ENCODE assay signal across 14 cellular contexts in genomic region chr1:8763888-8764287, GRCh38. TPM values are rescaled to one million over a fixed set of nuclear protein-coding genes. Genes with fewer than 3 reads are reported as not detected.
DNase-seq lines count a peak whose midpoint lies in the region; ATAC-seq and TF ChIP-seq lines count a peak whose summit lies in the region.
"Had no signal": no experiment of that assay in that cellular context is flagged by ENCODE, and none has a peak within 500 bp of the region (broad histone marks: within the 10 kb centered on the region; RNA-seq: fewer than 3 reads in every experiment).

No MANE protein-coding gene starts in this region.

- no peaks in the 10 kb centered on the region for H3K9me3 ChIP-seq in osteoblast (ENCODE audit: low read depth, low read length)

- H3K79me2 ChIP-seq in osteoblast (ENCODE audit: insufficient read depth, low read length), result peaks cover 3% of the 10 kb centered on the region

- H3K9me3 Mint-ChIP-seq in glutamatergic neuron (ENCODE audit: unreplicated experiment), result peaks cover 3% of the 10 kb centered on the region
- H3K9me3 Mint-ChIP-seq: CD14-positive monocyte had no signal

- no peak overlapping the region for H3K4me2 ChIP-seq in osteoblast (ENCODE audit: insufficient read depth, low read length)

- peak overlapping the region; percentile 46 for H3K4me3 Mint-ChIP-seq in glutamatergic neuron (ENCODE audit: unreplicated experiment)
- H3K4me3 Mint-ChIP-seq: activated naive CD8-positive, alpha-beta T cell; CD14-positive monocyte had no signal

- peak; percentile 59 for ATAC-seq in GM19351 (IDR thresholded peaks at IDR 0.05; ENCODE audit: unreplicated experiment)
- ATAC-seq: stimulated activated naive CD8-positive, alpha-beta T cell treated with anti-CD3 and anti-CD28 coated beads, Interleukin-15, Interleukin-2, amounts not matched to agents 100 U/mL and 50 U/mL, for 24 hours had no signal

- peaks cover 3% of the 10 kb centered on the region for H4K20me1 ChIP-seq in osteoblast (ENCODE audit: insufficient read depth, low read length)

- peak overlapping the region; percentile 81 for H3K27ac Mint-ChIP-seq in glutamatergic neuron (ENCODE audit: unreplicated experiment)
- H3K27ac Mint-ChIP-seq: activated naive CD8-positive, alpha-beta T cell had no signal

- H3K4me3 ChIP-seq in NB4 (ENCODE audit: low read depth, low read length) (no peak overlapping the region), osteoblast (ENCODE audit: insufficient read depth, low read length) (no peak overlapping the region)
- H3K4me3 ChIP-seq: lung, skin epidermis had no signal

- H3K4me1 ChIP-seq in osteoblast (ENCODE audit: insufficient read depth, low read length), result no peaks in the 10 kb centered on the region

- TF ChIP-seq CTCF in NB4 (IDR thresholded peaks at IDR 0.05; ENCODE audit: low read depth, low read length) (no peak), glutamatergic neuron (IDR thresholded peaks at IDR 0.05; ENCODE audit: partially characterized antibody, unreplicated experiment) (no peak), osteoblast (IDR thresholded peaks at IDR 0.05; ENCODE audit: extremely low read depth, low read depth, low read length) (no peak)

- H3K27ac ChIP-seq in osteoblast (ENCODE audit: low read depth, low read length), result no peak overlapping the region
- H3K27ac ChIP-seq: skin epidermis had no signal

- H3K4me1 Mint-ChIP-seq in glutamatergic neuron (ENCODE audit: low read depth, unreplicated experiment), result peaks cover 33% of the 10 kb centered on the region

- H3K36me3 ChIP-seq in osteoblast (ENCODE audit: insufficient read depth, low read length), result no peaks in the 10 kb centered on the region

- H3K27me3 Mint-ChIP-seq in glutamatergic neuron (ENCODE audit: unreplicated experiment), result peaks cover 11% of the 10 kb centered on the region
- H3K27me3 Mint-ChIP-seq: activated naive CD8-positive, alpha-beta T cell had no signal

- DNase-seq in Daoy (ENCODE audit: low read depth) (peak; percentile 42), NB4 (ENCODE audit: low read depth) (peak; percentile 20), glutamatergic neuron (no peak), NCI-H1092 (lab: John Stamatoyannopoulos, UW) (no peak), osteoblast (ENCODE audit: insufficient read length, low spot score, missing footprints) (no peak), GM19240 (ENCODE audit: insufficient read length, low spot score) (no peak)
- no peak for DNase-seq in stimulated activated CD4-positive, alpha-beta T cell treated with anti-CD3 and anti-CD28 coated beads, Interleukin-4, amount 100 ng/mL, for 1 hour
- DNase-seq: activated CD4-positive, CD25-positive, alpha-beta regulatory T cell treated with anti-CD3 and anti-CD28 coated beads, Interleukin-2, amount 50 U/mL, for 72 hours; stimulated activated naive CD8-positive, alpha-beta T cell treated with anti-CD3 and anti-CD28 coated beads, Interleukin-15, Interleukin-2, amounts not matched to agents 100 U/mL and 50 U/mL, for 24 hours had no signal

- no peaks in the 10 kb centered on the region for H3K36me3 Mint-ChIP-seq in glutamatergic neuron (ENCODE audit: unreplicated experiment)

- TF ChIP-seq POLR2A in NB4 (IDR thresholded peaks at IDR 0.05; ENCODE audit: extremely low read depth, insufficient read length), result no peak

- no peak overlapping the region for H2AFZ ChIP-seq in osteoblast (ENCODE audit: low read length)

- no peaks in the 10 kb centered on the region for H3K27me3 ChIP-seq in osteoblast (ENCODE audit: insufficient read depth, low read length)

RNA-seq across cellular contexts. Expression of gene RERE, which starts 53.6 kb away (rescaled TPM):
- total RNA-seq in Daoy (2014; rRNA removed; shearing (Covaris generic)), result 14.9 and 33.6 TPM in 2 replicates
- total RNA-seq in glutamatergic neuron (ENCODE audit: unreplicated experiment), result 252 TPM
- 53.0 and 55.0 TPM in 2 replicates for total RNA-seq in osteoblast

Comparison
In these comparisons a context has a peak if more than half of its experiments do, and no peak if none do; other contexts are left out.
1. DNase-seq: peak in Daoy (single experiment) and NB4 (single experiment); none in glutamatergic neuron (single experiment), NCI-H1092 (single experiment), stimulated activated CD4-positive, alpha-beta T cell treated with anti-CD3 and anti-CD28 coated beads, Interleukin-4, amount 100 ng/mL, for 1 hour (single experiment), osteoblast (single experiment) and GM19240 (single experiment).